ENCODE assay signal across 1 cellular context in genomic region chr6:154732824-154733609, GRCh38.
TF ChIP-seq lines count a peak whose summit lies in the region.

TSS of gene SCAF8 (plus strand) at chr6:154733416. CDS start at chr6:154733901, 485 bp downstream.

TF ChIP-seq in WTC11, 78 proteins besides CTCF, POLR2A, EP300 and RAD21 (continued from another document):
- TF ChIP-seq GRHL2 (CRISPR knock-in tag; IDR thresholded peaks at IDR 0.05; ENCODE audit: insufficient replicate concordance, severe bottlenecking): no peak
- TF ChIP-seq NFYB (CRISPR knock-in tag; conservative IDR thresholded peaks at IDR 0.05; ENCODE audit: low read depth): 0 out of 2 replicates have a peak, but pooled peaks have one; percentile 27
- TF ChIP-seq PRRX2 (CRISPR knock-in tag; IDR thresholded peaks at IDR 0.05): 0 out of 2 replicates have a peak, but pooled peaks have one; percentile 54
- TF ChIP-seq NFE2L1 (CRISPR knock-in tag; IDR thresholded peaks at IDR 0.05): peak; percentile 51; the same call in 1 of the 2 replicates
- peak; percentile 23 for TF ChIP-seq ETV6 (CRISPR knock-in tag; IDR thresholded peaks at IDR 0.05)
- TF ChIP-seq NR3C1 (CRISPR knock-in tag; conservative IDR thresholded peaks at IDR 0.05; ENCODE audit: low read depth): 0 out of 2 replicates have a peak, but pooled peaks have one; percentile 19
- TF ChIP-seq FOXK1 (CRISPR knock-in tag; IDR thresholded peaks at IDR 0.05): 0 out of 2 replicates have a peak, but pooled peaks have one; percentile 40
- 0 out of 2 replicates have a peak, but pooled peaks have one; percentile 35 for TF ChIP-seq NFATC4 (CRISPR knock-in tag; IDR thresholded peaks at IDR 0.05)
- TF ChIP-seq FOXP4 (CRISPR knock-in tag; IDR thresholded peaks at IDR 0.05): peak; percentile 67; the same call in 1 of the 2 replicates
- peak; percentile 39; the same call in 1 of the 2 replicates for TF ChIP-seq ESRRA (CRISPR knock-in tag; IDR thresholded peaks at IDR 0.05; ENCODE audit: borderline replicate concordance)
- 0 out of 2 replicates have a peak, but pooled peaks have one; percentile 22 for TF ChIP-seq PREB (CRISPR knock-in tag; IDR thresholded peaks at IDR 0.05; ENCODE audit: borderline replicate concordance)
